In the genomic region with DNA sequence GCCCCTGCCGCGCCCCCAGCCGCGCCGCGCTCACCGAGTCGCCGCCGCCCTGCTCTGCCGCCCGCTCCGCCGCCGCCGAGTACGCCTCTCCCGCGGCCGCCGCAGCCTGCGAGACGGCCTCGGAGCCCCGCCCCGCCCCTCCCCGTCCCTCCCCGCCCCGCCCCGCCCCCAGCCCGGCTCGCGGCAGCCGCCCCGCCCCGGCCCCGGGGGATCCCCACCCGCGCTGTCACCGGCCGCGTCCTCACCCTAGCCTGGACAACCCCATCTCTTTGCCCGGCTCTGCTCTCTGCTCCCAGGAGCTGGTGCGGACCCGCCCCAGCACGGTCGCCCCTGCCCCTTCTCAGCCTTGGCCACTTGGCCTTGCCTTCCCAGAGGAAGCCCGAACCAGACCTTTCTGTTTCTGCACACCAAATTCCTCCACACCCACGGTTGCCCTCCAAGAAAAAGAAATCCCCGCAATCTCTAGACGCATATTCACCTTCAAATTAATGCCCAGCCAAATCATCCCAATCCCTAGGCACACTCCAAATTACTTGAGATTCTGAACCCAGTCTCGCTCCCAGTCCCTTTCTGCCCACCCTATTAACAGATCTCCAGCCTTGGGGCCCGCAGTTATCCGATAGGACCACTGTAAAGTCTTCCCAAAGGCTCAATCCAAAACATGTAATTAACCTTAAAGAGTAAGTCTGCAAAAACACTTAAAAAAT, we compare ENCODE assay signal across 8 cellular contexts. TPM values are rescaled to one million over a fixed set of nuclear protein-coding genes. Genes with fewer than 3 reads are reported as not detected.
DNase-seq lines count a peak whose midpoint lies in the region; FAIRE-seq and TF ChIP-seq lines count a peak whose summit lies in the region.

A gene (minus strand): TSS at position 89 of the 707 bp plus-strand sequence. CDS start 77,715 bp downstream, outside the sequence.

- no peaks in the 10 kb centered on the region for H3K36me3 Mint-ChIP-seq in stimulated activated naive CD8-positive, alpha-beta T cell treated with anti-CD3 and anti-CD28 coated beads, Interleukin-15, Interleukin-2, amounts not matched to agents 100 ng/mL and 50 ng/mL, for 24 hours (ENCODE audit: low read depth)

- no peak for FAIRE-seq in H54 (lab: Jason Lieb, UNC)

- WGBS in esophagus, 2 donors, result 5 to 16% methylated on average over 16 to 53 of the region's 54 CpGs

- H3K4me3 Mint-ChIP-seq in stimulated activated naive CD8-positive, alpha-beta T cell treated with anti-CD3 and anti-CD28 coated beads, Interleukin-15, Interleukin-2, amounts not matched to agents 100 ng/mL and 50 ng/mL, for 24 hours, result peak within 1 kb of the TSS; percentile 78

- H3K27ac ChIP-seq in esophagus (ENCODE audit: low read depth in 2 of 2, low read length in 1 of 2) (peak within 1 kb of the TSS in 1 of 2 donors; percentile 65), muscle layer of duodenum (ENCODE audit: low read length) (peak within 1 kb of the TSS; percentile 24)

- H3K4me1 Mint-ChIP-seq in stimulated activated naive CD8-positive, alpha-beta T cell treated with anti-CD3 and anti-CD28 coated beads, Interleukin-15, Interleukin-2, amounts not matched to agents 100 ng/mL and 50 ng/mL, for 24 hours (ENCODE audit: low read depth), result peaks cover 42% of the 10 kb centered on the region

- H3K27me3 ChIP-seq in esophagus (ENCODE audit: control insufficient read depth in 1 of 2, insufficient read depth in 2 of 2, low read length in 2 of 2), result no peaks in the 10 kb centered on the region
- no peaks in the 10 kb centered on the region for H3K27me3 ChIP-seq in muscle layer of duodenum (ENCODE audit: low read depth, low read length)

- no peaks in the 10 kb centered on the region for H3K9me3 ChIP-seq in ES-I3 (ENCODE audit: control insufficient read depth, insufficient read depth, low read length)
- no peaks in the 10 kb centered on the region for H3K9me3 ChIP-seq in esophagus (ENCODE audit: control insufficient read depth in 2 of 2, insufficient read depth in 1 of 2, low read depth in 1 of 2, low read length in 1 of 2)
- no peaks in the 10 kb centered on the region for H3K9me3 ChIP-seq in muscle layer of duodenum (ENCODE audit: control insufficient read depth in 1 of 2, low read length in 2 of 2)

- TF ChIP-seq POLR2A in H54 (IDR thresholded peaks at IDR 0.05; ENCODE audit: low read depth, low read length), result peak; percentile 43
- TF ChIP-seq POLR2A in NB4 (IDR thresholded peaks at IDR 0.05; ENCODE audit: extremely low read depth, insufficient read length), result no peak

- no peaks in the 10 kb centered on the region for H3K9me3 Mint-ChIP-seq in stimulated activated naive CD8-positive, alpha-beta T cell treated with anti-CD3 and anti-CD28 coated beads, Interleukin-15, Interleukin-2, amounts not matched to agents 100 ng/mL and 50 ng/mL, for 24 hours

- H3K4me1 ChIP-seq in ES-I3 (ENCODE audit: insufficient read depth, low read length) (peaks cover 16% of the 10 kb centered on the region), esophagus (ENCODE audit: control insufficient read depth in 2 of 2, insufficient read depth in 2 of 2, low read length in 1 of 2) (peaks cover 3 to 13% of the 10 kb centered on the region in 2 donors), muscle layer of duodenum (ENCODE audit: control insufficient read depth in 1 of 2, insufficient read depth in 2 of 2, low read length in 2 of 2) (peaks cover 0 to 37% of the 10 kb centered on the region in 2 donors)

- peak within 1 kb of the TSS; percentile 68 for H3K4me3 ChIP-seq in NB4 (ENCODE audit: low read depth, low read length)
- H3K4me3 ChIP-seq in esophagus (ENCODE audit: low read depth in 1 of 2, low read length in 2 of 2), result peak within 1 kb of the TSS; percentile 55 to 75
- H3K4me3 ChIP-seq in muscle layer of duodenum (ENCODE audit: low read depth in 1 of 2, low read length in 2 of 2), result peak within 1 kb of the TSS; percentile 63 to 83

- H3K9ac ChIP-seq in ES-I3 (ENCODE audit: low read depth, low read length), result peak within 1 kb of the TSS; percentile 57; the same call in 1 of the 2 replicates

- DNase-seq in H54 (ENCODE audit: insufficient read length, low spot score), result peak; percentile 45
- DNase-seq in NB4 (ENCODE audit: low read depth), result peak; percentile 68
- DNase-seq in activated T-cell treated with anti-CD3 and anti-CD28 coated beads for 1 hour (ENCODE audit: low read depth), result peak; percentile 16
- DNase-seq in NCI-H526 (lab: John Stamatoyannopoulos, UW), result no peak

- H3K36me3 ChIP-seq in ES-I3 (ENCODE audit: insufficient read depth, low read length) (no peaks in the 10 kb centered on the region), esophagus (ENCODE audit: control insufficient read depth in 2 of 2, insufficient read depth in 2 of 2, low read length in 1 of 2) (no peaks in the 10 kb centered on the region), muscle layer of duodenum (ENCODE audit: control insufficient read depth in 1 of 2, insufficient read depth in 2 of 2, low read length in 2 of 2) (no peaks in the 10 kb centered on the region)

- H3K27ac Mint-ChIP-seq in stimulated activated naive CD8-positive, alpha-beta T cell treated with anti-CD3 and anti-CD28 coated beads, Interleukin-15, Interleukin-2, amounts not matched to agents 100 ng/mL and 50 ng/mL, for 24 hours, result peak within 1 kb of the TSS; percentile 54

- H3K27me3 Mint-ChIP-seq in stimulated activated naive CD8-positive, alpha-beta T cell treated with anti-CD3 and anti-CD28 coated beads, Interleukin-15, Interleukin-2, amounts not matched to agents 100 ng/mL and 50 ng/mL, for 24 hours, result peaks cover 45% of the 10 kb centered on the region

- TF ChIP-seq CTCF in NB4 (IDR thresholded peaks at IDR 0.05; ENCODE audit: low read depth, low read length), result no peak

RNA-seq across cellular contexts. Expression of the gene that starts here (rescaled TPM):
- 1 to 10 TPM in 1 of 2 donors, under 1 TPM in 1; 0.47 to 1.0 TPM for polyA plus RNA-seq in esophagus

Comparison
In these comparisons a context has a peak if more than half of its experiments do, and no peak if none do; other contexts are left out.
1. DNase-seq: peak in H54 (single experiment), NB4 (single experiment) and activated T-cell treated with anti-CD3 and anti-CD28 coated beads for 1 hour (single experiment); none in NCI-H526 (0 of 2).
2. Peak in every context shown above with its lines, with median percentiles within 50 percentile points of each other: H3K4me3 ChIP-seq.